In the genomic region with DNA sequence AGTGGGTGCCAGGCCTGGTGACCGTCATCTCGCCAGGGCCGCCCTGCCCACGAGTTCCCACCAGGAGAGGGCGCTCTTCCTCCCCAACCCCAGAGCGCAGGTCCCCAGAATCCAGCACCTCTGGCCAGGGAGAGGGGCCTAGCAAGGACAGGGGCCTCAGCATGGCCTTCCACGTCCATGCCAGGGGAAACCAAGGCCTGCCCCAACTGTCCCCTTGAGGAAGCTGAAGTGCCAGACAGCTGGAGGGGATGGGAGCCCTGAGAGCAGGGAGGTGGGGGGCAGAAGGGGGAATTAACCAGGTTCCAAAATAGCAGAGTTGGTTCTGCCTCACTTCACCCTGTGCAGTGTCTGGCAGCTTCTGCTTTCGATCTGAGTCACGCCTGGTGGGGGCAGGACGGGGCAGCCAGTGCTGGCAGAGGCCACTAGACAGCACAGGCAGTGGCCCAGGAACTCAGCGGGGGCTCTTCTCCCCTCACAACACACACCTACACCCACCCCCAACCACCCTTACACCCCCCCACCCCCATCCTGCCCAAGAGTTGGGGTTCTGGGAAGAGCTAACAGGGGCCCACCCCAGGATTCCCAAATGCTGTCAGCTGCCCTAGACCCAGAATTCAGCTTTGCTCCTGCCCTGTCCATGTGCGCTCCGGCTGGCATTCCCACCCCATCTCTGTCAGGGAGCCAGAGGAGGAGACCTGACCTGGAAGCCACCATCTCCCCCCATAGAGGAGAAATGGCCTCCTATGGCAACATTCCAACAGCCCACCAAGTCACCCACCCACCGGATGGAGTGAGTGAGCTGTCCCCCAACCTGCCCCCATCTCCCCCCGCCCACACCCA, we compare ENCODE assay signal across 1 cellular context.
TF ChIP-seq lines count a peak whose summit lies in the region.

No MANE protein-coding gene starts in this region.

TF ChIP-seq in HepG2, 621 proteins besides CTCF, POLR2A, EP300 and RAD21 (continued from another document):
- TF ChIP-seq DZIP1 (CRISPR knock-in tag; IDR thresholded peaks at IDR 0.05) (no peak), ZNF10 (CRISPR knock-in tag; IDR thresholded peaks at IDR 0.05; ENCODE audit: borderline replicate concordance, low read depth) (no peak), PITX1 (CRISPR knock-in tag; IDR thresholded peaks at IDR 0.05) (peak; percentile 11; the same call in 1 of the 2 replicates), ZFX (CRISPR knock-in tag; IDR thresholded peaks at IDR 0.05; ENCODE audit: low read depth) (peak; percentile 91), SNAI1 (CRISPR knock-in tag; IDR thresholded peaks at IDR 0.05; ENCODE audit: borderline replicate concordance) (no peak), THAP7 (CRISPR knock-in tag; IDR thresholded peaks at IDR 0.05) (no peak), ZNF749 (CRISPR knock-in tag; IDR thresholded peaks at IDR 0.05; ENCODE audit: borderline replicate concordance) (no peak), MAZ (IDR thresholded peaks at IDR 0.05; ENCODE audit: borderline replicate concordance, low read depth, low read length) (peak; percentile 59; the same call in 1 of the 2 replicates), MAZ (CRISPR knock-in tag; IDR thresholded peaks at IDR 0.05; ENCODE audit: low read depth) (peak; percentile 64), TCF7L2 (IDR thresholded peaks at IDR 0.05; ENCODE audit: low read depth, low read length) (no peak), ZNF746 (CRISPR knock-in tag; IDR thresholded peaks at IDR 0.05) (no peak), ETV6 (CRISPR knock-in tag; conservative IDR thresholded peaks at IDR 0.05) (no peak; the same call in 1 of the 2 replicates), MYC (CRISPR knock-in tag; IDR thresholded peaks at IDR 0.05; ENCODE audit: borderline replicate concordance) (peak; percentile 54; the same call in 1 of the 2 replicates), ZFP36L1 (CRISPR knock-in tag; IDR thresholded peaks at IDR 0.05) (no peak), ZNF121 (CRISPR knock-in tag; IDR thresholded peaks at IDR 0.05) (no peak), IKZF1 (IDR thresholded peaks at IDR 0.05) (no peak), ZNF792 (CRISPR knock-in tag; IDR thresholded peaks at IDR 0.05) (no peak), ZFY (CRISPR knock-in tag; IDR thresholded peaks at IDR 0.05) (peak; percentile 76), SP5 (CRISPR knock-in tag; IDR thresholded peaks at IDR 0.05; ENCODE audit: borderline replicate concordance, low read depth) (no peak), ZBTB39 (CRISPR knock-in tag; IDR thresholded peaks at IDR 0.05) (no peak), ZNF572 (CRISPR knock-in tag; IDR thresholded peaks at IDR 0.05) (peak; percentile 85; the same call in 1 of the 2 replicates), ZSCAN12 (CRISPR knock-in tag; IDR thresholded peaks at IDR 0.05) (no peak), KLF11 (CRISPR knock-in tag; IDR thresholded peaks at IDR 0.05) (0 out of 2 replicates have a peak, but pooled peaks have one; percentile 39), MED8 (CRISPR knock-in tag; IDR thresholded peaks at IDR 0.05; ENCODE audit: insufficient replicate concordance) (no peak)
